ENCODE assay signal across 8 cellular contexts in the genomic region with DNA sequence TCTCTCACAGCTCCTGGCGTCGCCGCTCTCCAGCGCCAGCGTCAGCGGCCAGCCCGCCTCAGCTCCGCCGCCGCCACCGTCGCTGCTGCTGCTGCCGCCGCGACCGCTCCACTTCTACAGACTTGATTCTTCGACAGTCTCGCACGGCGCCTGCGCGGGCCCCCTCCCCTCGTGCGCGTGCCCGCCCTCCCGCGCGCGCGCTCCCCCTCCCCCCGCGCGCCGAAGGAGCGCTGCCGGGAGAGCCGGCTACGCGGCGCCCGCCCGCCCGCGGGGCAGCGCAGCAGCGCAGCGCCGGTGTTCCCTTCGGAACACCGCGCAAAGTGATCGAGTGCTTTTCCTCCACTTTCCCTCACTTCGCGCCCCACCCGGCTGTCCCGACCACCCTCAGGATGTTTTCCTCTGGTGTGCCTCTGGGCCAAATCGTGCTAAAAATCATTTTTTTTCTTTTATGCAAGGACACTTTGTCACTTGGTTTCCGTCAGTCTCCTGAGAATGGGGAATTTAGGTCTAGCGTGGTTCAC. TPM values are rescaled to one million over a fixed set of nuclear protein-coding genes. Genes with fewer than 3 reads are reported as not detected.
DNase-seq lines count a peak whose midpoint lies in the region; ATAC-seq and TF ChIP-seq lines count a peak whose summit lies in the region.

A gene (minus strand): TSS at position 118 of the 521 bp plus-strand sequence. CDS start 684 bp downstream, outside the sequence.

- H3K36me3 ChIP-seq in OCI-LY7 (ENCODE audit: insufficient read depth, low read length): peaks cover 24% of the 10 kb centered on the region
- no peaks in the 10 kb centered on the region for H3K36me3 ChIP-seq in mucosa of descending colon (ENCODE audit: low read depth)

- H2AFZ ChIP-seq in OCI-LY7 (ENCODE audit: low read length): peak within 1 kb of the TSS; percentile 83; the same call in 1 of the 2 replicates

- peak within 1 kb of the TSS; percentile 80 for H3K27ac ChIP-seq in OCI-LY7 (ENCODE audit: low read depth, low read length, poor library complexity, severe bottlenecking)
- H3K27ac ChIP-seq in epithelial cell of prostate: peak within 1 kb of the TSS; percentile 100

- no peak for TF ChIP-seq CTCF in OCI-LY7 (conservative IDR thresholded peaks at IDR 0.05; ENCODE audit: low read length)
- TF ChIP-seq CTCF in mucosa of descending colon (IDR thresholded peaks at IDR 0.05): no peak

- no TSS peak for BruUV-seq in OCI-LY7 (replicated peaks; lab: Mats Ljungman, UMichigan)

- peaks cover 10% of the 10 kb centered on the region; the same call in 1 of the 2 replicates for H4K20me1 ChIP-seq in OCI-LY7 (ENCODE audit: insufficient read depth, low read length)

- CTCF ChIA-PET in OCI-LY7 (lab: Charles Lee; ENCODE audit: unreplicated experiment): no interaction called here

- H3K4me1 ChIP-seq in OCI-LY7 (ENCODE audit: insufficient read depth, low read length, poor library complexity, severe bottlenecking) (peaks cover 67% of the 10 kb centered on the region), mucosa of descending colon (ENCODE audit: low read depth) (peaks cover 34% of the 10 kb centered on the region)

- POLR2A ChIA-PET in OCI-LY7 (lab: Charles Lee): interaction anchor here (0.6 to 4.0 kb wide), 9 partner anchors 8 to 368 kb away, joined by 3 to 50 read pairs (median 5); a partner anchor contains a TSS

- H3K9me3 ChIP-seq in OCI-LY7 (ENCODE audit: low read length) (no peaks in the 10 kb centered on the region), mucosa of descending colon (no peaks in the 10 kb centered on the region)

- H3K4me3 ChIP-seq in OCI-LY7 (ENCODE audit: low read depth, low read length, poor library complexity, severe bottlenecking): peak within 1 kb of the TSS; percentile 72
- peak within 1 kb of the TSS; percentile 86 for H3K4me3 ChIP-seq in mucosa of descending colon

- H3K9me2 ChIP-seq in OCI-LY7 (ENCODE audit: insufficient read depth, low read length): no peaks in the 10 kb centered on the region

- peak; percentile 88 for DNase-seq in SIG-M5 treated with dmso at 0.1 percent for 504 hours (lab: John Stamatoyannopoulos, UW; ENCODE audit: unreplicated experiment)
- no peak for DNase-seq in SIG-M5 (lab: John Stamatoyannopoulos, UW)
- DNase-seq in HT-29 (ENCODE audit: low spot score): peak; percentile 85
- peak; percentile 89 for DNase-seq in OCI-LY7 (ENCODE audit: low spot score)
- peak; percentile 74 for DNase-seq in activated T-cell treated with anti-CD3 and anti-CD28 coated beads for 24 hours (ENCODE audit: low read depth)
- DNase-seq in epithelial cell of prostate (ENCODE audit: low read depth, low spot score): no peak
- peak; percentile 86 to 92 (median 91) for DNase-seq in mucosa of descending colon
- DNase-seq in stimulated activated CD8-positive, alpha-beta memory T cell treated with anti-CD3 and anti-CD28 coated beads, Interleukin-4, amount 100 ng/mL, for 48 hours: peak; percentile 82

- peak within 1 kb of the TSS; percentile 99 for H3K4me2 ChIP-seq in OCI-LY7 (ENCODE audit: low read length)

- peaks cover 29% of the 10 kb centered on the region; the same call in 1 of the 2 replicates for H3K79me2 ChIP-seq in OCI-LY7 (ENCODE audit: insufficient read depth, low read depth, low read length)

- peak; percentile 50 for ATAC-seq in mucosa of descending colon

- intact Hi-C loops in OCI-LY7 (cut with micrococcal nuclease; ENCODE audit: unreplicated experiment): loop anchor here (1.0 to 10.0 kb wide), 5 partner anchors 163 to 367 kb away; a partner anchor contains a TSS
- intact Hi-C loops in mucosa of descending colon (cut with DNase I, micrococcal nuclease): loop anchor here in 1 of 2 donors (5.0 kb wide), 3 partner anchors 112 to 472 kb away; no protein-coding TSS in a partner anchor

RNA-seq across cellular contexts. Expression of the gene that starts here (rescaled TPM):
- total RNA-seq in HT-29 (2014; rRNA removed; shearing (Covaris generic)): 203 and 235 TPM in 2 replicates
- total RNA-seq in OCI-LY7 (2014; rRNA removed; shearing (Covaris generic)): 30.2 and 40.6 TPM in 2 replicates
- 64.6 and 65.9 TPM in 2 replicates for total RNA-seq in OCI-LY7 (2022)
- 100 to 1,000 TPM; 134 to 180 (median 156) TPM for total RNA-seq in mucosa of descending colon

Comparison
In these comparisons a context has a peak if more than half of its experiments do, and no peak if none do; other contexts are left out.
1. DNase-seq: peak in SIG-M5 treated with dmso at 0.1 percent for 504 hours (single experiment), HT-29 (single experiment), OCI-LY7 (single experiment), activated T-cell treated with anti-CD3 and anti-CD28 coated beads for 24 hours (single experiment), mucosa of descending colon (3 of 3) and stimulated activated CD8-positive, alpha-beta memory T cell treated with anti-CD3 and anti-CD28 coated beads, Interleukin-4, amount 100 ng/mL, for 48 hours (single experiment); none in SIG-M5 (single experiment) and epithelial cell of prostate (single experiment).